In genomic region chr2:199940373-199940772, GRCh38 we compare ENCODE assay signal across 8 cellular contexts. TPM values are rescaled to one million over a fixed set of nuclear protein-coding genes. Genes with fewer than 3 reads are reported as not detected.
A peak's percentile ranks its signal among the peaks of the same experiment; 100 is the strongest.
DNase-seq lines count a peak whose midpoint lies in the region; ATAC-seq and TF ChIP-seq lines count a peak whose summit lies in the region.

No MANE protein-coding gene starts in this region.

- no peaks in the 10 kb centered on the region for H3K27me3 Mint-ChIP-seq in Calu3 (ENCODE audit: unreplicated experiment)
- no peaks in the 10 kb centered on the region for H3K27me3 Mint-ChIP-seq in activated naive CD8-positive, alpha-beta T cell treated with anti-CD3 and anti-CD28 coated beads, Interleukin-2, amount 50 U/mL, for 24 hours

- 0 out of 2 replicates have a peak, but pooled peaks cover 3% of the 10 kb centered on the region for H4K20me1 ChIP-seq in OCI-LY3 (ENCODE audit: insufficient read depth, low read length)

- no peak overlapping the region for H3K27ac ChIP-seq in OCI-LY3 (ENCODE audit: low read length)
- no peak overlapping the region for H3K27ac ChIP-seq in sigmoid colon

- H3K4me1 Mint-ChIP-seq in Calu3 (ENCODE audit: low read depth, unreplicated experiment) = no peaks in the 10 kb centered on the region
- peaks cover 6% of the 10 kb centered on the region for H3K4me1 Mint-ChIP-seq in activated naive CD8-positive, alpha-beta T cell treated with anti-CD3 and anti-CD28 coated beads, Interleukin-2, amount 50 U/mL, for 24 hours

- 86 to 94% methylated on average over 2 of the region's 2 CpGs for WGBS in sigmoid colon, 2 donors

- H3K4me1 ChIP-seq in OCI-LY3 (ENCODE audit: low read length) (no peaks in the 10 kb centered on the region), sigmoid colon (no peaks in the 10 kb centered on the region)

- DNase-seq in ELF-1 (ENCODE audit: low read depth, low spot score) = peak; percentile 12
- no peak for DNase-seq in epithelial cell of proximal tubule (ENCODE audit: low read depth)
- DNase-seq in anterior cingulate cortex (lab: John Stamatoyannopoulos, UW) = no peak
- no peak for DNase-seq in Calu3
- no peak for DNase-seq in sigmoid colon
- no peak for DNase-seq in activated naive CD8-positive, alpha-beta T cell treated with anti-CD3 and anti-CD28 coated beads, Interleukin-2, amount 50 U/mL, for 24 hours

- H3K9me3 ChIP-seq in OCI-LY3 (ENCODE audit: insufficient read depth, low read length) = no peaks in the 10 kb centered on the region
- no peaks in the 10 kb centered on the region for H3K9me3 ChIP-seq in sigmoid colon

- no peak overlapping the region for H3K9ac ChIP-seq in OCI-LY3 (ENCODE audit: low read length)

- no peak overlapping the region for H3K4me3 ChIP-seq in OCI-LY3 (ENCODE audit: low read length)
- no peak overlapping the region for H3K4me3 ChIP-seq in epithelial cell of proximal tubule (ENCODE audit: low read depth, low read length)
- H3K4me3 ChIP-seq in sigmoid colon = no peak overlapping the region

- no peak for TF ChIP-seq POLR2A in sigmoid colon (IDR thresholded peaks at IDR 0.05)

- peak; percentile 46 for ATAC-seq in HG02610 (IDR thresholded peaks at IDR 0.05; ENCODE audit: unreplicated experiment)
- no peak for ATAC-seq in activated naive CD8-positive, alpha-beta T cell treated with anti-CD3 and anti-CD28 coated beads, Interleukin-2, amount 50 U/mL, for 24 hours

- BruUV-seq in Calu3 (replicated peaks; lab: Mats Ljungman, UMichigan) = no TSS peak

- no peak overlapping the region for H2AFZ ChIP-seq in OCI-LY3 (ENCODE audit: low read depth, low read length)

- TF ChIP-seq CTCF in OCI-LY3 (IDR thresholded peaks at IDR 0.05; ENCODE audit: low read depth, low read length) (peak; percentile 37), epithelial cell of proximal tubule (conservative IDR thresholded peaks at IDR 0.05; ENCODE audit: low read depth, low read length) (peak; percentile 40), Calu3 (IDR thresholded peaks at IDR 0.05; ENCODE audit: unreplicated experiment) (no peak), sigmoid colon (IDR thresholded peaks at IDR 0.05) (no peak)

- H3K27me3 ChIP-seq in OCI-LY3 (ENCODE audit: low read depth, low read length) (no peaks in the 10 kb centered on the region), sigmoid colon (no peaks in the 10 kb centered on the region)

- TF ChIP-seq EP300 in sigmoid colon (IDR thresholded peaks at IDR 0.05) = no peak

- CTCF ChIA-PET in Calu3 (lab: Charles Lee) = interaction anchor here (0.6 to 1.4 kb wide), 5 partner anchors 14 to 236 kb away, joined by 3 to 5 read pairs (median 4); no protein-coding TSS in a partner anchor

- intact Hi-C loops in Calu3 (cut with micrococcal nuclease; ENCODE audit: unreplicated experiment) (loop anchor here (1.0 to 5.0 kb wide), 2 partner anchors 78 to 236 kb away; no protein-coding TSS in a partner anchor), sigmoid colon (cut with DNase I) (no loop called here)

- no peak overlapping the region for H3K27ac Mint-ChIP-seq in Calu3 (ENCODE audit: unreplicated experiment)
- no peak overlapping the region for H3K27ac Mint-ChIP-seq in activated naive CD8-positive, alpha-beta T cell treated with anti-CD3 and anti-CD28 coated beads, Interleukin-2, amount 50 U/mL, for 24 hours

- peaks cover 26% of the 10 kb centered on the region for H3K36me3 Mint-ChIP-seq in Calu3 (ENCODE audit: insufficient read depth, unreplicated experiment)
- H3K36me3 Mint-ChIP-seq in activated naive CD8-positive, alpha-beta T cell treated with anti-CD3 and anti-CD28 coated beads, Interleukin-2, amount 50 U/mL, for 24 hours (ENCODE audit: low read depth) = peaks cover 27% of the 10 kb centered on the region

- no peak overlapping the region for H3K4me3 Mint-ChIP-seq in Calu3 (ENCODE audit: low read depth, unreplicated experiment)
- no peak overlapping the region for H3K4me3 Mint-ChIP-seq in activated naive CD8-positive, alpha-beta T cell treated with anti-CD3 and anti-CD28 coated beads, Interleukin-2, amount 50 U/mL, for 24 hours

- no peaks in the 10 kb centered on the region for H3K9me3 Mint-ChIP-seq in Calu3 (ENCODE audit: low read depth, unreplicated experiment)
- H3K9me3 Mint-ChIP-seq in activated naive CD8-positive, alpha-beta T cell treated with anti-CD3 and anti-CD28 coated beads, Interleukin-2, amount 50 U/mL, for 24 hours = no peaks in the 10 kb centered on the region

- H3K79me2 ChIP-seq in OCI-LY3 (ENCODE audit: low read length) = no peaks in the 10 kb centered on the region

- H3K36me3 ChIP-seq in OCI-LY3 (replicated peaks; ENCODE audit: low read depth, low read length) (peaks cover 23% of the 10 kb centered on the region), sigmoid colon (peaks cover 0 to 66% (median 9%) of the 10 kb centered on the region in 4 donors)

- no peak overlapping the region for H3K4me2 ChIP-seq in OCI-LY3 (ENCODE audit: low read length)

RNA-seq across cellular contexts. Expression of gene TYW5, which starts 14.9 kb away (rescaled TPM):
- total RNA-seq in epithelial cell of proximal tubule = 6.0 and 7.3 TPM in 2 replicates
- 12.5 and 14.2 TPM in 2 replicates for total RNA-seq in Calu3 (2022)
- 1 to 10 TPM; 6.1 to 8.0 (median 6.6) TPM for total RNA-seq in sigmoid colon
- 1 to 10 TPM; 2.4 to 4.6 (median 4.2) TPM for polyA plus RNA-seq in sigmoid colon

RNA-seq across cellular contexts. Expression of gene MAIP1, which starts 15.0 kb away (rescaled TPM):
- total RNA-seq in epithelial cell of proximal tubule (25.4 and 37.5 TPM in 2 replicates), Calu3 (2022) (27.9 and 30.8 TPM in 2 replicates), sigmoid colon (10 to 100 TPM; 13.3 to 20.3 (median 17.5) TPM)
- polyA plus RNA-seq in sigmoid colon = 10 to 100 TPM; 20.4 to 54.1 (median 20.4) TPM

RNA-seq across cellular contexts. Expression of gene C2orf69, which starts 29.3 kb away (rescaled TPM):
- 13.0 and 14.3 TPM in 2 replicates for total RNA-seq in epithelial cell of proximal tubule
- total RNA-seq in Calu3 (2022) = 15.2 and 16.2 TPM in 2 replicates
- total RNA-seq in sigmoid colon = 10 to 100 TPM in 3 of 4 donors, 1 to 10 TPM in 1; 9.6 to 13.6 (median 10.7) TPM
- 10 to 100 TPM in 2 of 3 donors, 1 to 10 TPM in 1; 7.2 to 12.5 (median 11.4) TPM for polyA plus RNA-seq in sigmoid colon

Comparison
In these comparisons a context has a peak if more than half of its experiments do, and no peak if none do; other contexts are left out.
1. CTCF ChIP-seq: peak in OCI-LY3 (single experiment) and epithelial cell of proximal tubule (single experiment); none in Calu3 (single experiment) and sigmoid colon (0 of 4).